1 cellular context compared by ENCODE assay signal in the genomic region with DNA sequence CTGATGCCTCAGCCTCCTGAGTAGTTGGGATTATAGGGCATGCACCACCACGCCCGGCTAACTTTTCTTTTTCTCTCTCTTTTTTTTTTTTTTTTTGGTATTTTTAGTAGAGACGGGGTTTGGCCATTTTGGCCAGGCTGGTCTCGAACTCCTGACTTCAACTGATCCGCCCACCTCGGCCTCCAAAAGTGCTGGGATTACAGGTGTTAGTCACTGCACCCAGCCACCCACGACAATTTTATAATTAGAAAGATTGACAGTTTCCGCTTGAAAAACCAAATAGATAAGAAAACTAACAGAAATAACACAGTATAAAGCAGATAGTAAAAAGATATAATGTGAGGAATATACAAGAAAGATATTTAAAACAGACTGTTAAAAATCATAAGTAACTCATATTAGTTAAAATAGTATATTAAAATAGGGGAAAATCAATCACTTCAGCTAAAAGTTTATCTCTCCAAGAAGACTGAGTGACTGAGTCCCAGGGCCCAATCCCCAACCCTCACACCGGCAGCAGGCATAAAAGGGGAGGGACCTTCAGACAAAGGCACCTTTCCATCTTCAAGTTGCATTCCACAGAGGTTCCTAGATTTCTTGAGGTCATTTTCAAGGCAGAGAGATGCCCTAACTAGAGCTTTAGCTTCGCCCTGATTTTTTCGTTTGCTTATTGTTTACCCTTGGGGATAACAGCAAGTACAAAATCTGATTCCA.
TF ChIP-seq lines count a peak whose summit lies in the region.

No MANE protein-coding gene starts in this region.

TF ChIP-seq in SK-N-SH treated with all-trans-retinoic acid at 6 μM for 48 hours, 23 proteins besides CTCF, POLR2A, EP300 and RAD21 (continued from another document):
- TF ChIP-seq PATZ1 (CRISPR knock-in tag; IDR thresholded peaks at IDR 0.05; ENCODE audit: borderline replicate concordance) (no peak), GLIS3 (CRISPR knock-in tag; IDR thresholded peaks at IDR 0.05) (no peak), ZFP30 (CRISPR knock-in tag; IDR thresholded peaks at IDR 0.05) (no peak), PPARA (CRISPR knock-in tag; IDR thresholded peaks at IDR 0.05; ENCODE audit: borderline replicate concordance) (no peak), ZNF565 (CRISPR knock-in tag; conservative IDR thresholded peaks at IDR 0.05; ENCODE audit: low read depth) (no peak)
- TF ChIP-seq, protein P1, sequence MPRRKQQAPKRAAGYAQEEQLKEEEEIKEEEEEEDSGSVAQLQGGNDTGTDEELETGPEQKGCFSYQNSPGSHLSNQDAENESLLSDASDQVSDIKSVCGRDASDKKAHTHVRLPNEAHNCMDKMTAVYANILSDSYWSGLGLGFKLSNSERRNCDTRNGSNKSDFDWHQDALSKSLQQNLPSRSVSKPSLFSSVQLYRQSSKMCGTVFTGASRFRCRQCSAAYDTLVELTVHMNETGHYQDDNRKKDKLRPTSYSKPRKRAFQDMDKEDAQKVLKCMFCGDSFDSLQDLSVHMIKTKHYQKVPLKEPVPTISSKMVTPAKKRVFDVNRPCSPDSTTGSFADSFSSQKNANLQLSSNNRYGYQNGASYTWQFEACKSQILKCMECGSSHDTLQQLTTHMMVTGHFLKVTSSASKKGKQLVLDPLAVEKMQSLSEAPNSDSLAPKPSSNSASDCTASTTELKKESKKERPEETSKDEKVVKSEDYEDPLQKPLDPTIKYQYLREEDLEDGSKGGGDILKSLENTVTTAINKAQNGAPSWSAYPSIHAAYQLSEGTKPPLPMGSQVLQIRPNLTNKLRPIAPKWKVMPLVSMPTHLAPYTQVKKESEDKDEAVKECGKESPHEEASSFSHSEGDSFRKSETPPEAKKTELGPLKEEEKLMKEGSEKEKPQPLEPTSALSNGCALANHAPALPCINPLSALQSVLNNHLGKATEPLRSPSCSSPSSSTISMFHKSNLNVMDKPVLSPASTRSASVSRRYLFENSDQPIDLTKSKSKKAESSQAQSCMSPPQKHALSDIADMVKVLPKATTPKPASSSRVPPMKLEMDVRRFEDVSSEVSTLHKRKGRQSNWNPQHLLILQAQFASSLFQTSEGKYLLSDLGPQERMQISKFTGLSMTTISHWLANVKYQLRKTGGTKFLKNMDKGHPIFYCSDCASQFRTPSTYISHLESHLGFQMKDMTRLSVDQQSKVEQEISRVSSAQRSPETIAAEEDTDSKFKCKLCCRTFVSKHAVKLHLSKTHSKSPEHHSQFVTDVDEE (CRISPR knock-in tag; IDR thresholded peaks at IDR 0.05), result no peak
